Comparison of ENCODE assay signal across 16 cellular contexts in the genomic region with DNA sequence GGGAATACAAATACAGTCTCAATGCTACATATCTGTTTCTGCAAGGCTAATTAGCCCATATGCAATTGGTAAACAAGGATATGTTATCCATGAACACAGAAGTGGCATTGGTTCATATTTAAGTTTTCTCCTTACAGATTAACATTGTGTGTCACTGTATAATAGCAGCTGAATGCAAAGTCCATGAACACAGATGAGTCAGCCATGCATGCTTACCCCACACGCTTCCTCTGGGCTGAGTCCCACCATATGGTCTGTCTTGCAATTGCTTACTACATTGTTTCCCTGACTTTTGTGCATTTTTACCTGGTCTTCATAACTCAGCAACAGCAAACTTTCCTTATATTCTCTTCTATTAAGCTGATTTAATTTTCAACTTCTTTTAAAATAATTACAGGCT. TPM values are rescaled to one million over a fixed set of nuclear protein-coding genes. Genes with fewer than 3 reads are reported as not detected.
A peak's percentile ranks its signal among the peaks of the same experiment; 100 is the strongest.
DNase-seq lines count a peak whose midpoint lies in the region; ATAC-seq, FAIRE-seq and TF ChIP-seq lines count a peak whose summit lies in the region.
"Had no signal": no experiment of that assay in that cellular context is flagged by ENCODE, and none has a peak within 500 bp of the region (broad histone marks: within the 10 kb centered on the region; RNA-seq: fewer than 3 reads in every experiment).

No MANE protein-coding gene starts in this region.

- H3K27me3 Mint-ChIP-seq in natural killer cell (ENCODE audit: low read depth in 2 of 2) = peaks cover 25 to 30% of the 10 kb centered on the region in 2 donors
- peaks cover 5% of the 10 kb centered on the region for H3K27me3 Mint-ChIP-seq in CD4-positive, alpha-beta T cell

- ATAC-seq in A549 = no peak
- peak; percentile 75 for ATAC-seq in GM18511 (IDR thresholded peaks at IDR 0.05; ENCODE audit: unreplicated experiment)
- no peak for ATAC-seq in natural killer cell
- ATAC-seq in CD4-positive, alpha-beta T cell (ENCODE audit: poor library complexity) = no peak
- ATAC-seq: stimulated activated naive CD8-positive, alpha-beta T cell treated with anti-CD3 and anti-CD28 coated beads, Interleukin-15, amount 100 ng/mL, for 72 hours had no signal

- peaks cover 9% of the 10 kb centered on the region for H3K27me3 ChIP-seq in CD4-positive, alpha-beta T cell (ENCODE audit: control insufficient read depth, insufficient read depth, low read length)

- intact Hi-C loops in natural killer cell (cut with micrococcal nuclease) = no loop called here
- intact Hi-C loops in CD4-positive, alpha-beta T cell (cut with DNase I, micrococcal nuclease) = no loop called here

- H3K27ac ChIP-seq in A549 = no peak overlapping the region
- no peak overlapping the region for H3K27ac ChIP-seq in CD4-positive, alpha-beta T cell (ENCODE audit: low read depth, low read length)
- H3K27ac ChIP-seq: VCaP had no signal

- no peaks in the 10 kb centered on the region for H3K36me3 Mint-ChIP-seq in natural killer cell
- no peaks in the 10 kb centered on the region for H3K36me3 Mint-ChIP-seq in CD4-positive, alpha-beta T cell (ENCODE audit: low read depth)

- no peak for TF ChIP-seq POLR2A in A549 (IDR thresholded peaks at IDR 0.05; ENCODE audit: low read length)

- CTCF ChIA-PET in A549 (lab: Yijun Ruan, JAX) = no interaction called here
- CTCF ChIA-PET in CD4-positive, alpha-beta T cell (lab: Charles Lee) = no interaction called here

- no peak overlapping the region for H3K4me3 Mint-ChIP-seq in natural killer cell
- H3K4me3 Mint-ChIP-seq in CD4-positive, alpha-beta T cell = no peak overlapping the region
- H3K4me3 Mint-ChIP-seq: stimulated activated naive CD8-positive, alpha-beta T cell treated with anti-CD3 and anti-CD28 coated beads, Interleukin-15, amount 100 ng/mL, for 72 hours had no signal

- no peaks in the 10 kb centered on the region for H3K4me1 ChIP-seq in A549

- TF ChIP-seq EP300 in A549 (IDR thresholded peaks at IDR 0.05) = no peak

- no peak overlapping the region for H3K4me2 ChIP-seq in A549
- H3K4me2 ChIP-seq: smooth muscle cell had no signal

- no peak for TF ChIP-seq RAD21 in A549 (conservative IDR thresholded peaks at IDR 0.05 in 1 of 2, IDR thresholded peaks at IDR 0.05 in 1 of 2)

- H3K9me3 ChIP-seq in A549 = no peaks in the 10 kb centered on the region
- no peaks in the 10 kb centered on the region for H3K9me3 ChIP-seq in CD4-positive, alpha-beta T cell (ENCODE audit: control insufficient read depth, low read length)

- no peak overlapping the region for H3K4me3 ChIP-seq in A549
- H3K4me3 ChIP-seq in fibroblast of the aortic adventitia (ENCODE audit: low read depth, low read length) = no peak overlapping the region
- H3K4me3 ChIP-seq: smooth muscle cell had no signal

- no peaks in the 10 kb centered on the region for H3K4me1 Mint-ChIP-seq in natural killer cell
- H3K4me1 Mint-ChIP-seq in CD4-positive, alpha-beta T cell (ENCODE audit: low read depth) = no peaks in the 10 kb centered on the region
- H3K4me1 Mint-ChIP-seq: stimulated activated naive CD8-positive, alpha-beta T cell treated with anti-CD3 and anti-CD28 coated beads, Interleukin-15, amount 100 ng/mL, for 72 hours had no signal

- TF ChIP-seq CTCF in A549 (IDR thresholded peaks at IDR 0.05) = no peak
- no peak for TF ChIP-seq CTCF in fibroblast of the aortic adventitia (IDR thresholded peaks at IDR 0.05; ENCODE audit: insufficient read depth, low read length)
- no peak for TF ChIP-seq CTCF in natural killer cell (IDR thresholded peaks at IDR 0.05)
- TF ChIP-seq CTCF in CD4-positive, alpha-beta T cell (IDR thresholded peaks at IDR 0.05) = no peak

- H3K9me3 Mint-ChIP-seq in natural killer cell = no peaks in the 10 kb centered on the region
- no peaks in the 10 kb centered on the region for H3K9me3 Mint-ChIP-seq in CD4-positive, alpha-beta T cell
- H3K9me3 Mint-ChIP-seq: stimulated activated naive CD8-positive, alpha-beta T cell treated with anti-CD3 and anti-CD28 coated beads, Interleukin-15, amount 100 ng/mL, for 72 hours had no signal

- WGBS in A549 (ENCODE audit: missing lambda C conversion rate) = 76% methylated on average over 1 of the region's 1 CpG

- no peak overlapping the region for H3K27ac Mint-ChIP-seq in natural killer cell
- no peak overlapping the region for H3K27ac Mint-ChIP-seq in CD4-positive, alpha-beta T cell
- H3K27ac Mint-ChIP-seq: stimulated activated naive CD8-positive, alpha-beta T cell treated with anti-CD3 and anti-CD28 coated beads, Interleukin-15, amount 100 ng/mL, for 72 hours had no signal

- POLR2A ChIA-PET in A549 (lab: Yijun Ruan, JAX) = interaction anchor here (0.6 kb wide), 1 partner anchor 59 kb away, joined by 4 read pairs; no protein-coding TSS in a partner anchor
- POLR2A ChIA-PET in CD4-positive, alpha-beta T cell (lab: Charles Lee) = interaction anchor here (0.7 kb wide), 1 partner anchor 75 kb away, joined by 4 read pairs; no protein-coding TSS in a partner anchor

- DNase-seq in A549 (ENCODE audit: low read depth in 1 of 2, low spot score in 1 of 2) (no peak), RKO (ENCODE audit: low spot score) (peak; percentile 42), fibroblast of the aortic adventitia (ENCODE audit: low read depth) (peak; percentile 49), AG08396 (ENCODE audit: low spot score) (no peak), superior temporal gyrus (ENCODE audit: extremely low spot score) (no peak), natural killer cell (no peak)
- DNase-seq in CD4-positive, alpha-beta T cell = no peak
- DNase-seq: activated effector memory CD4-positive, alpha-beta T cell treated with Interleukin-2 at 50 U/mL for 16 hours; NCI-H1105 treated with DMSO at 0.1 percent for 48 hours; NCI-H226; stimulated activated naive CD8-positive, alpha-beta T cell treated with anti-CD3 and anti-CD28 coated beads, Interleukin-15, amount 100 ng/mL, for 72 hours had no signal

- FAIRE-seq in A549 (lab: Jason Lieb, UNC) = peak; percentile 13
- FAIRE-seq: GM12892, HTR-8/SVneo had no signal

TF ChIP-seq in A549, 52 proteins besides CTCF, POLR2A, EP300 and RAD21:
- TF ChIP-seq, protein P1, sequence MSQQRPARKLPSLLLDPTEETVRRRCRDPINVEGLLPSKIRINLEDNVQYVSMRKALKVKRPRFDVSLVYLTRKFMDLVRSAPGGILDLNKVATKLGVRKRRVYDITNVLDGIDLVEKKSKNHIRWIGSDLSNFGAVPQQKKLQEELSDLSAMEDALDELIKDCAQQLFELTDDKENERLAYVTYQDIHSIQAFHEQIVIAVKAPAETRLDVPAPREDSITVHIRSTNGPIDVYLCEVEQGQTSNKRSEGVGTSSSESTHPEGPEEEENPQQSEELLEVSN (IDR thresholded peaks at IDR 0.05; ENCODE audit: borderline replicate concordance, low read depth) = no peak
- TF ChIP-seq SREBF2 (IDR thresholded peaks at IDR 0.05) (no peak), HOXB13 (CRISPR knock-in tag; IDR thresholded peaks at IDR 0.05; ENCODE audit: low read depth) (no peak), ESRRA (IDR thresholded peaks at IDR 0.05; ENCODE audit: borderline replicate concordance, low read length) (no peak), PHF8 (IDR thresholded peaks at IDR 0.05; ENCODE audit: borderline replicate concordance, low read depth) (no peak)

RNA-seq across cellular contexts. Expression of a gene that starts 41.5 kb away (rescaled TPM):
- polyA plus RNA-seq in A549 (2011; rRNA removed) (45.0 and 58.3 TPM in 2 replicates), A549 (2017; fragmentation: RNase III; extraction: RNeasy Plus Mini Kit Qiagen cat#74134 plus additional on column Dnase treatment) (48.5 to 51.9 TPM (median 51.4 TPM) in 3 replicates)
- 14.2 and 15.8 TPM in 2 replicates for polyA plus RNA-seq in A549 (2012; cell fraction: cytosol; rRNA removed)
- 7.4 and 9.0 TPM in 2 replicates for polyA plus RNA-seq in A549 (2012; cell fraction: nucleus; rRNA removed)
- polyA minus RNA-seq in A549 (2011; rRNA and poly(A)+ RNA removed) = 36.6 and 38.1 TPM in 2 replicates
- total RNA-seq in fibroblast of the aortic adventitia (ENCODE audit: low replicate concordance) (28.9 and 43.7 TPM in 2 replicates), natural killer cell (10 to 100 TPM; 35.6 to 49.3 (median 44.8) TPM)
- total RNA-seq in CD4-positive, alpha-beta T cell = 10 to 100 TPM; 33.5 to 35.7 TPM

Comparison
In these comparisons a context has a peak if more than half of its experiments do, and no peak if none do; other contexts are left out.
1. DNase-seq: peak in RKO (single experiment) and fibroblast of the aortic adventitia (single experiment); none in A549 (0 of 2), AG08396 (single experiment), superior temporal gyrus (single experiment), natural killer cell (single experiment) and CD4-positive, alpha-beta T cell (0 of 10).